ENCODE assay signal across 1 cellular context in genomic region chr11:107563702-107564101, GRCh38.
TF ChIP-seq lines count a peak whose summit lies in the region.

No MANE protein-coding gene starts in this region.

TF ChIP-seq in K562, 482 proteins besides CTCF, POLR2A, EP300 and RAD21 (continued from another document and continues in another):
- TF ChIP-seq ZBTB49 (CRISPR knock-in tag; IDR thresholded peaks at IDR 0.05; ENCODE audit: borderline replicate concordance) (no peak), MXI1 (IDR thresholded peaks at IDR 0.05; ENCODE audit: low read depth, low read length) (no peak), ZNF766 (CRISPR knock-in tag; conservative IDR thresholded peaks at IDR 0.05) (no peak), CBFA2T2 (conservative IDR thresholded peaks at IDR 0.05) (no peak), PTTG1 (tag; IDR thresholded peaks at IDR 0.05; ENCODE audit: low read depth) (no peak), KDM4B (IDR thresholded peaks at IDR 0.05; ENCODE audit: borderline replicate concordance in 2 of 2, low read depth in 1 of 2) (no peak), RB1 (IDR thresholded peaks at IDR 0.05; ENCODE audit: low read depth) (no peak), NFATC3 (IDR thresholded peaks at IDR 0.05) (no peak), MAZ (CRISPR knock-in tag; conservative IDR thresholded peaks at IDR 0.05 in 1 of 2, IDR thresholded peaks at IDR 0.05 in 1 of 2) (no peak), ZBTB43 (CRISPR knock-in tag; IDR thresholded peaks at IDR 0.05) (no peak), HMG20B (CRISPR knock-in tag; IDR thresholded peaks at IDR 0.05) (no peak), ZNF232 (CRISPR knock-in tag; IDR thresholded peaks at IDR 0.05) (no peak), RBM15 (IDR thresholded peaks at IDR 0.05; ENCODE audit: insufficient read depth, low read length) (no peak), SAFB (IDR thresholded peaks at IDR 0.05; ENCODE audit: borderline replicate concordance, low read depth, low read length) (no peak), PHF20 (IDR thresholded peaks at IDR 0.05; ENCODE audit: partially characterized antibody) (no peak), PKNOX1 (IDR thresholded peaks at IDR 0.05) (no peak), ZBTB2 (IDR thresholded peaks at IDR 0.05) (no peak), RBM25 (IDR thresholded peaks at IDR 0.05; ENCODE audit: low read depth, low read length, severe bottlenecking) (no peak), NR1H2 (CRISPR knock-in tag; IDR thresholded peaks at IDR 0.05) (no peak), MED1 (CRISPR knock-in tag; IDR thresholded peaks at IDR 0.05; ENCODE audit: borderline replicate concordance) (no peak), PHB (CRISPR knock-in tag; IDR thresholded peaks at IDR 0.05) (no peak), ZNF696 (CRISPR knock-in tag; conservative IDR thresholded peaks at IDR 0.05) (no peak), IRF1 (CRISPR knock-in tag; IDR thresholded peaks at IDR 0.05; ENCODE audit: borderline replicate concordance) (no peak), ZNF212 (CRISPR knock-in tag; IDR thresholded peaks at IDR 0.05) (no peak), KAT8 (IDR thresholded peaks at IDR 0.05; ENCODE audit: low read depth) (no peak), ZNF655 (CRISPR knock-in tag; IDR thresholded peaks at IDR 0.05) (no peak), RAD51 (IDR thresholded peaks at IDR 0.05; ENCODE audit: borderline replicate concordance, low read depth) (no peak), MNT (conservative IDR thresholded peaks at IDR 0.05) (0 out of 4 replicates have a peak, but pooled peaks of 1 of the 2 experiments have one; percentile 23), E2F1 (CRISPR knock-in tag; IDR thresholded peaks at IDR 0.05) (no peak), L3MBTL2 (IDR thresholded peaks at IDR 0.05) (peak; percentile 52; the same call in 1 of the 2 replicates), PML (IDR thresholded peaks at IDR 0.05; ENCODE audit: low read length) (no peak), SMARCA4 (IDR thresholded peaks at IDR 0.05) (no peak), CHD2 (IDR thresholded peaks at IDR 0.05; ENCODE audit: low read depth, low read length) (no peak), ZNF41 (CRISPR knock-in tag; conservative IDR thresholded peaks at IDR 0.05) (no peak), ZNF253 (CRISPR knock-in tag; conservative IDR thresholded peaks at IDR 0.05) (no peak), MAFG (tag; conservative IDR thresholded peaks at IDR 0.05) (no peak), SMC3 (conservative IDR thresholded peaks at IDR 0.05; ENCODE audit: insufficient read depth, low read depth, low read length) (peak; percentile 73), CREB1 (IDR thresholded peaks at IDR 0.05) (no peak), CREB1 (CRISPR knock-in tag; IDR thresholded peaks at IDR 0.05) (no peak), HDAC2 (IDR thresholded peaks at IDR 0.05) (no peak), ARNT (IDR thresholded peaks at IDR 0.05) (no peak), DIDO1 (tag; IDR thresholded peaks at IDR 0.05; ENCODE audit: low read depth) (no peak), HIVEP1 (CRISPR knock-in tag; IDR thresholded peaks at IDR 0.05) (no peak), ZBTB1 (CRISPR knock-in tag; IDR thresholded peaks at IDR 0.05; ENCODE audit: borderline replicate concordance, low read depth) (no peak), KLF16 (IDR thresholded peaks at IDR 0.05) (no peak), TCF7 (IDR thresholded peaks at IDR 0.05; ENCODE audit: borderline replicate concordance) (no peak), JUN (IDR thresholded peaks at IDR 0.05; ENCODE audit: borderline replicate concordance, low read depth, low read length) (no peak), JUN (CRISPR knock-in tag; IDR thresholded peaks at IDR 0.05; ENCODE audit: borderline replicate concordance) (no peak), GMEB1 (CRISPR knock-in tag; IDR thresholded peaks at IDR 0.05) (no peak), ZNF324 (CRISPR knock-in tag; IDR thresholded peaks at IDR 0.05) (no peak), ZNF445 (CRISPR knock-in tag; IDR thresholded peaks at IDR 0.05; ENCODE audit: low read depth) (no peak), U2AF2 (optimal IDR thresholded peaks at IDR 0.05; ENCODE audit: low read depth, low read length) (no peak), ZNF316 (IDR thresholded peaks at IDR 0.05) (no peak), TBL1XR1 (IDR thresholded peaks at IDR 0.05; ENCODE audit: low read length in 2 of 2) (no peak), HMGXB4 (CRISPR knock-in tag; IDR thresholded peaks at IDR 0.05) (no peak), ZNF140 (CRISPR knock-in tag; IDR thresholded peaks at IDR 0.05) (no peak), ZBTB12 (CRISPR knock-in tag; IDR thresholded peaks at IDR 0.05) (no peak), IFI16 (CRISPR knock-in tag; IDR thresholded peaks at IDR 0.05) (no peak)
